In genomic region chr20:61993058-61993457, GRCh38 we compare ENCODE assay signal across 22 cellular contexts.
A peak's percentile ranks its signal among the peaks of the same experiment; 100 is the strongest.
DNase-seq lines count a peak whose midpoint lies in the region; ATAC-seq, FAIRE-seq and TF ChIP-seq lines count a peak whose summit lies in the region.
"Had no signal": no experiment of that assay in that cellular context is flagged by ENCODE, and none has a peak within 500 bp of the region (broad histone marks: within the 10 kb centered on the region; RNA-seq: fewer than 3 reads in every experiment).

No MANE protein-coding gene starts in this region.

- no peak for TF ChIP-seq POLR2A in GM12891 (IDR thresholded peaks at IDR 0.05; ENCODE audit: low read depth, low read length)

- H3K27ac ChIP-seq in OCI-LY1 (ENCODE audit: low read depth, low read length, poor library complexity, severe bottlenecking): peak overlapping the region; percentile 44
- H3K27ac ChIP-seq: C4-2B had no signal

- no peaks in the 10 kb centered on the region for H4K20me1 ChIP-seq in OCI-LY1 (ENCODE audit: insufficient read depth, low read length)

- no peak for TF ChIP-seq CTCF in OCI-LY1 (IDR thresholded peaks at IDR 0.05; ENCODE audit: low read length)
- TF ChIP-seq CTCF in endothelial cell (IDR thresholded peaks at IDR 0.05; ENCODE audit: unreplicated experiment): no peak
- no peak for TF ChIP-seq CTCF in type B pancreatic cell (conservative IDR thresholded peaks at IDR 0.05)

- H3K4me1 Mint-ChIP-seq in endothelial cell (ENCODE audit: unreplicated experiment) (peaks cover 3% of the 10 kb centered on the region), type B pancreatic cell (ENCODE audit: unreplicated experiment) (no peaks in the 10 kb centered on the region)

- peaks cover 80% of the 10 kb centered on the region for H3K36me3 Mint-ChIP-seq in endothelial cell (ENCODE audit: low read depth, unreplicated experiment)
- peaks cover 71% of the 10 kb centered on the region for H3K36me3 Mint-ChIP-seq in type B pancreatic cell

- H3K9me2 ChIP-seq in OCI-LY1 (ENCODE audit: low read depth, low read length): no peaks in the 10 kb centered on the region

- no peaks in the 10 kb centered on the region for H3K27me3 ChIP-seq in OCI-LY1 (ENCODE audit: insufficient read depth, low read length)
- H3K27me3 ChIP-seq: MG63 had no signal

- H2AFZ ChIP-seq in OCI-LY1 (ENCODE audit: low read length): no peak overlapping the region

- ATAC-seq in GM18520 (IDR thresholded peaks at IDR 0.05; ENCODE audit: unreplicated experiment) (no peak), HG03139 (IDR thresholded peaks at IDR 0.05; ENCODE audit: unreplicated experiment) (no peak), HG03469 (IDR thresholded peaks at IDR 0.05; ENCODE audit: unreplicated experiment) (no peak)

- no peak for DNase-seq in GM12891 (ENCODE audit: insufficient read length, low spot score)
- no peak for DNase-seq in endothelial cell (ENCODE audit: low spot score)
- no peak for DNase-seq in type B pancreatic cell (ENCODE audit: extremely low spot score, unreplicated experiment)
- DNase-seq: CD8-positive, alpha-beta memory T cell; DMS 273 treated with DMSO at 0.1 percent for 48 hours; DMS79; EL; GDM1; KBM-7; MG63; NCI-H2029; NCI-H446; NCI-H526; RPMI8226; SHP77 had no signal

- no peaks in the 10 kb centered on the region for H3K79me2 ChIP-seq in OCI-LY1 (ENCODE audit: insufficient read depth, low read length)

- no peak overlapping the region for H3K4me2 ChIP-seq in OCI-LY1 (ENCODE audit: low read length)

- H3K27ac Mint-ChIP-seq in endothelial cell (ENCODE audit: unreplicated experiment) (no peak overlapping the region), type B pancreatic cell (peak overlapping the region; percentile 16)

- peaks cover 8% of the 10 kb centered on the region for H3K9me3 ChIP-seq in OCI-LY1 (ENCODE audit: low read length)

- H3K9me3 Mint-ChIP-seq in endothelial cell (ENCODE audit: unreplicated experiment) (peaks cover 5% of the 10 kb centered on the region), type B pancreatic cell (peaks cover 10% of the 10 kb centered on the region)

- H3K4me3 Mint-ChIP-seq in endothelial cell (ENCODE audit: unreplicated experiment) (peak overlapping the region; percentile 69), type B pancreatic cell (no peak overlapping the region)
- H3K4me3 Mint-ChIP-seq: CD8-positive, alpha-beta memory T cell had no signal

- peaks cover 6% of the 10 kb centered on the region for H3K4me1 ChIP-seq in OCI-LY1 (ENCODE audit: insufficient read depth, low read length, severe bottlenecking)

- no peak for FAIRE-seq in GM12891 (lab: Jason Lieb, UNC)
- FAIRE-seq: GM12892, H54 had no signal

- H3F3A ChIP-seq in OCI-LY1 (ENCODE audit: insufficient read depth, low read length): no peaks in the 10 kb centered on the region

- no peak overlapping the region for H3K9ac ChIP-seq in OCI-LY1 (ENCODE audit: low read length)

- H3K27me3 Mint-ChIP-seq in endothelial cell (ENCODE audit: unreplicated experiment): peaks cover 2% of the 10 kb centered on the region
- no peaks in the 10 kb centered on the region for H3K27me3 Mint-ChIP-seq in type B pancreatic cell
- H3K27me3 Mint-ChIP-seq: CD8-positive, alpha-beta memory T cell had no signal

- peaks cover 92% of the 10 kb centered on the region for H3K36me3 ChIP-seq in OCI-LY1 (ENCODE audit: insufficient read depth, low read length)

- no peak overlapping the region for H3K4me3 ChIP-seq in OCI-LY1 (ENCODE audit: low read depth, low read length, poor library complexity, severe bottlenecking)
- H3K4me3 ChIP-seq: MG63 had no signal

TF ChIP-seq in GM12891, 5 proteins besides CTCF, POLR2A, EP300 and RAD21:
- TF ChIP-seq SPI1 (IDR thresholded peaks at IDR 0.05; ENCODE audit: low read depth, low read length) (peak; percentile 51; the same call in 1 of the 2 replicates), TAF1 (IDR thresholded peaks at IDR 0.05; ENCODE audit: low read depth, low read length) (no peak)
